ENCODE assay signal across 18 cellular contexts in the genomic region with DNA sequence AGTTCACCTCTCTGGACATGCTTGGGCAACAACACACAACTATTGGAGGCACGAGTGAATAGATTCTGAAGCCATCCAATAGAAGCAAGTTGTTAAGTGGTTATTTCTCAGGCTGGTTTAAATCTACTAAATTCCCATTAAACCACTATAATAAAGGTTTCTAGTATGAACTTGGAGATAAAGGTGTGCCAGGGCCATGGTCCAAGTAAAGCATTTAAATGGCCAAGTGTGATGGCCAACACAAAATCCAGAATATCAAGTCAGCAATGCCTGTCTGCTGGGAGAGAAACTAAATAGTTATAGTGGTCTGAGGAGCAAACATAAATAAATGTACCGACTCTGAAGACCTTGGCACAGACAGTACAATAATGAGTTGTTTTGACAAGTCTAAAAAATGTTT.
DNase-seq lines count a peak whose midpoint lies in the region; ATAC-seq lines count a peak whose summit lies in the region.
"Had no signal": no experiment of that assay in that cellular context is flagged by ENCODE, and none has a peak within 500 bp of the region (broad histone marks: within the 10 kb centered on the region; RNA-seq: fewer than 3 reads in every experiment).

No MANE protein-coding gene starts in this region.

- CTCF ChIA-PET in activated CD4-positive, alpha-beta T cell treated with anti-CD3 and anti-CD28 coated beads for 36 hours (lab: Charles Lee), result interaction anchor here (1.0 kb wide), 1 partner anchor 21 kb away, joined by 4 read pairs; no protein-coding TSS in a partner anchor

- no peak overlapping the region for H2BK5ac ChIP-seq in mesenchymal stem cell (ENCODE audit: low read depth, low read length, poor library complexity, severe bottlenecking)

- DNase-seq in NCI-H446 treated with DMSO at 0.1 percent for 48 hours (lab: John Stamatoyannopoulos, UW) (peak; percentile 12), astrocyte of the hippocampus (ENCODE audit: low read depth, low spot score) (peak; percentile 67), mesenchymal stem cell (no peak), AG20443 (ENCODE audit: low spot score) (no peak), cerebellum (ENCODE audit: low spot score) (no peak), DMS79 (lab: John Stamatoyannopoulos, UW) (no peak)
- no peak for DNase-seq in activated CD4-positive, alpha-beta T cell treated with anti-CD3 and anti-CD28 coated beads for 36 hours
- DNase-seq: Calu3; CD8-positive, alpha-beta T cell; HCEC 1CT; HFFc6; IMR-90 had no signal

- no peak overlapping the region for H3K4ac ChIP-seq in mesenchymal stem cell (ENCODE audit: low read depth in 1 of 2, low read length in 2 of 2)

- POLR2A ChIA-PET in activated CD4-positive, alpha-beta T cell treated with anti-CD3 and anti-CD28 coated beads for 36 hours (lab: Charles Lee), result no interaction called here

- no peak overlapping the region for H3K4me3 Mint-ChIP-seq in activated CD4-positive, alpha-beta T cell treated with anti-CD3 and anti-CD28 coated beads for 36 hours
- H3K4me3 Mint-ChIP-seq: B cell; CD8-positive, alpha-beta T cell; GM23338; HFFc6 had no signal

- peaks cover 11% of the 10 kb centered on the region for H3K4me1 Mint-ChIP-seq in activated CD4-positive, alpha-beta T cell treated with anti-CD3 and anti-CD28 coated beads for 36 hours
- H3K4me1 Mint-ChIP-seq: B cell had no signal

- no peak overlapping the region for H2BK12ac ChIP-seq in mesenchymal stem cell (ENCODE audit: low read length in 2 of 2)

- H3K9me3 Mint-ChIP-seq in activated CD4-positive, alpha-beta T cell treated with anti-CD3 and anti-CD28 coated beads for 36 hours (ENCODE audit: low read depth), result no peaks in the 10 kb centered on the region
- H3K9me3 Mint-ChIP-seq: CD8-positive, alpha-beta T cell; GM23338; HFFc6 had no signal

- H3K23ac ChIP-seq in mesenchymal stem cell (ENCODE audit: low read length in 2 of 2), result no peak overlapping the region

- H3K4me3 ChIP-seq in ACC112 (ENCODE audit: low read depth, low read length) (no peak overlapping the region), mesenchymal stem cell (ENCODE audit: insufficient read depth in 1 of 2, low read depth in 1 of 2, low read length in 2 of 2) (no peak overlapping the region)
- H3K4me3 ChIP-seq: A549; BLaER1 treated with 17β-estradiol and CSF1 and Interleukin-3, amounts not matched to agents 10 nM and 100 nM; GM23338 had no signal

- H3K27ac ChIP-seq in ACC112 (ENCODE audit: low read depth, low read length), result no peak overlapping the region
- H3K27ac ChIP-seq in mesenchymal stem cell (ENCODE audit: low read length, poor library complexity, severe bottlenecking), result peak overlapping the region; percentile 71
- H3K27ac ChIP-seq: 22Rv1; BLaER1 treated with 17β-estradiol and CSF1 and Interleukin-3, amounts not matched to agents 10 nM and 100 nM had no signal

- no peaks in the 10 kb centered on the region for H3K36me3 ChIP-seq in ACC112 (ENCODE audit: insufficient read depth, low read length)
- peaks cover 0 to 27% of the 10 kb centered on the region in 2 experiments for H3K36me3 ChIP-seq in mesenchymal stem cell (ENCODE audit: control insufficient read depth in 1 of 2, insufficient read depth in 2 of 2, low read depth in 1 of 2, low read length in 2 of 2)
- H3K36me3 ChIP-seq: BLaER1 treated with 17β-estradiol and CSF1 and Interleukin-3, amounts not matched to agents 10 nM and 100 nM had no signal

- H4K91ac ChIP-seq in mesenchymal stem cell (ENCODE audit: low read length), result no peak overlapping the region

- no peak overlapping the region for H2BK120ac ChIP-seq in mesenchymal stem cell (ENCODE audit: low read depth, low read length)

- H3K79me1 ChIP-seq in mesenchymal stem cell (replicated peaks; ENCODE audit: low read length, poor library complexity, severe bottlenecking), result no peaks in the 10 kb centered on the region

- no peaks in the 10 kb centered on the region for H3K36me3 Mint-ChIP-seq in activated CD4-positive, alpha-beta T cell treated with anti-CD3 and anti-CD28 coated beads for 36 hours (ENCODE audit: low read depth)
- H3K36me3 Mint-ChIP-seq: CD8-positive, alpha-beta T cell had no signal

- no peak overlapping the region for H3K14ac ChIP-seq in mesenchymal stem cell (ENCODE audit: low read length in 2 of 2)

- H3K4me2 ChIP-seq in mesenchymal stem cell (ENCODE audit: low read length, poor library complexity, severe bottlenecking), result no peak overlapping the region
- H3K4me2 ChIP-seq: A549; BLaER1 treated with 17β-estradiol and CSF1 and Interleukin-3, amounts not matched to agents 10 nM and 100 nM; GM23338 had no signal

- peaks cover 60% of the 10 kb centered on the region for H3K4me1 ChIP-seq in ACC112 (ENCODE audit: control insufficient read depth, insufficient read depth, low read length, unreplicated experiment)
- H3K4me1 ChIP-seq in mesenchymal stem cell (ENCODE audit: control insufficient read depth, insufficient read depth, low read depth, low read length), result peaks cover 9% of the 10 kb centered on the region

- H3K27me3 ChIP-seq in ACC112 (ENCODE audit: insufficient read depth, low read length) (no peaks in the 10 kb centered on the region), mesenchymal stem cell (ENCODE audit: control insufficient read depth in 1 of 2, insufficient read depth in 1 of 2, low read length in 2 of 2) (no peaks in the 10 kb centered on the region)
- H3K27me3 ChIP-seq: BLaER1 treated with 17β-estradiol and CSF1 and Interleukin-3, amounts not matched to agents 10 nM and 100 nM had no signal

- 67% methylated on average over 1 of the region's 2 CpGs for WGBS in mesenchymal stem cell

- H3K27me3 Mint-ChIP-seq in activated CD4-positive, alpha-beta T cell treated with anti-CD3 and anti-CD28 coated beads for 36 hours, result peaks cover 5% of the 10 kb centered on the region

- H3K27ac Mint-ChIP-seq in activated CD4-positive, alpha-beta T cell treated with anti-CD3 and anti-CD28 coated beads for 36 hours, result no peak overlapping the region
- H3K27ac Mint-ChIP-seq: B cell; CD8-positive, alpha-beta T cell; HFFc6 had no signal

- no peak overlapping the region for H2BK15ac ChIP-seq in mesenchymal stem cell (ENCODE audit: low read depth, poor library complexity, severe bottlenecking)

- no peak for ATAC-seq in activated CD4-positive, alpha-beta T cell treated with anti-CD3 and anti-CD28 coated beads for 36 hours
- ATAC-seq: A549; CD8-positive, alpha-beta T cell; GM23338 had no signal

- H2AFZ ChIP-seq in ACC112 (ENCODE audit: low read length, unreplicated experiment), result peak overlapping the region; percentile 42
- H2AFZ ChIP-seq in mesenchymal stem cell (ENCODE audit: low read depth, low read length), result no peak overlapping the region

- no peak overlapping the region for H3K9ac ChIP-seq in mesenchymal stem cell (ENCODE audit: low read length)
- H3K9ac ChIP-seq: BLaER1 treated with 17β-estradiol and CSF1 and Interleukin-3, amounts not matched to agents 10 nM and 100 nM had no signal

- no peak overlapping the region for H4K8ac ChIP-seq in mesenchymal stem cell (ENCODE audit: low read length)

- H3K18ac ChIP-seq in mesenchymal stem cell (ENCODE audit: low read depth in 1 of 2, low read length in 2 of 2), result no peak overlapping the region

- H3K9me3 ChIP-seq in mesenchymal stem cell (ENCODE audit: control insufficient read depth, low read length), result no peaks in the 10 kb centered on the region
- H3K9me3 ChIP-seq: A549; BLaER1 treated with 17β-estradiol and CSF1 and Interleukin-3, amounts not matched to agents 10 nM and 100 nM had no signal

- peak overlapping the region; percentile 80 for H2AK5ac ChIP-seq in mesenchymal stem cell (ENCODE audit: low read length, severe bottlenecking)

- H3K79me2 ChIP-seq in ACC112 (ENCODE audit: control insufficient read depth, insufficient read depth, low read length, unreplicated experiment), result peaks cover 13% of the 10 kb centered on the region

- intact Hi-C loops in activated CD4-positive, alpha-beta T cell treated with anti-CD3 and anti-CD28 coated beads for 36 hours (cut with DNase I, micrococcal nuclease), result no loop called here

Comparison
In these comparisons a context has a peak if more than half of its experiments do, and no peak if none do; other contexts are left out.
1. DNase-seq: peak in NCI-H446 treated with DMSO at 0.1 percent for 48 hours (single experiment) and astrocyte of the hippocampus (single experiment); none in mesenchymal stem cell (single experiment), activated CD4-positive, alpha-beta T cell treated with anti-CD3 and anti-CD28 coated beads for 36 hours (single experiment), AG20443 (single experiment), cerebellum (single experiment) and DMS79 (single experiment).